ENCODE assay signal across 9 cellular contexts in the genomic region with DNA sequence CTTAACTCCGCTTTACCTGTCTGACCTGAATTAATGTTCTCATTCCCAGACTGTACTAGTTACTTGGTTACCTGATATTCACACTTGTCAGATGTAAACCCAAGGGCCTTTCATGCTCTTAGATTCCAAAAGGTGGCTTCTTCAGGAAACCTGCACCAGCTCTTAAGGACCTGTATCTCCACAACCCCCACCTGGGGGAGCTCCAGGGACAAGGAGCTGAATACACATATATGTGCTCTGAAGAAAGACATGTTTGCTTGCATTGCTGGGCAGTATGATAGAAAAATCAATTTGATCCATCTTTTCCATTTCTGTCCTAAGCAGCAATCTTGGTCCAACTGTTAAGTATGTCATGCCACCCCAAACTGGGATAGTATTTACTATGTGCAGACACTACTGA.
A peak's percentile ranks its signal among the peaks of the same experiment; 100 is the strongest.
DNase-seq lines count a peak whose midpoint lies in the region; ATAC-seq and TF ChIP-seq lines count a peak whose summit lies in the region.
"Had no signal": no experiment of that assay in that cellular context is flagged by ENCODE, and none has a peak within 500 bp of the region (broad histone marks: within the 10 kb centered on the region; RNA-seq: fewer than 3 reads in every experiment).

No MANE protein-coding gene starts in this region.

- H3K36me3 ChIP-seq in RWPE2 (ENCODE audit: low read depth) (no peaks in the 10 kb centered on the region), ascending aorta (no peaks in the 10 kb centered on the region)
- H3K36me3 ChIP-seq: BLaER1 had no signal

- no peaks in the 10 kb centered on the region for H3K36me3 Mint-ChIP-seq in activated T-cell treated with anti-CD3 and anti-CD28 coated beads, Interleukin-2, amount 50 U/mL, for 4 hours (ENCODE audit: insufficient read depth)

- no peaks in the 10 kb centered on the region for H3K4me1 ChIP-seq in RWPE2 (ENCODE audit: insufficient read depth, poor library complexity, severe bottlenecking)
- H3K4me1 ChIP-seq in ascending aorta: no peaks in the 10 kb centered on the region

- H3K27ac ChIP-seq in RWPE2 (ENCODE audit: poor library complexity, severe bottlenecking) (no peak overlapping the region), ascending aorta (no peak overlapping the region)
- H3K27ac ChIP-seq: BLaER1 had no signal

- ATAC-seq in HG02798 (IDR thresholded peaks at IDR 0.05; ENCODE audit: poor library complexity, unreplicated experiment) (peak; percentile 59), RWPE2 (ENCODE audit: low read depth) (peak; percentile 64; the same call in 2 of the 3 replicates)
- ATAC-seq in activated T-cell treated with anti-CD3 and anti-CD28 coated beads, Interleukin-2, amount 50 U/mL, for 4 hours: no peak

- H3K27me3 ChIP-seq in RWPE2 (ENCODE audit: insufficient read depth, poor library complexity, severe bottlenecking): no peaks in the 10 kb centered on the region
- H3K27me3 ChIP-seq in ascending aorta: no peaks in the 10 kb centered on the region
- H3K27me3 ChIP-seq: BLaER1 had no signal

- no peak overlapping the region for H3K4me3 Mint-ChIP-seq in activated T-cell treated with anti-CD3 and anti-CD28 coated beads, Interleukin-2, amount 50 U/mL, for 4 hours

- TF ChIP-seq CTCF in RWPE2 (IDR thresholded peaks at IDR 0.05; ENCODE audit: poor library complexity, severe bottlenecking): peak; percentile 25
- no peak for TF ChIP-seq CTCF in ascending aorta (IDR thresholded peaks at IDR 0.05)

- H3K27me3 Mint-ChIP-seq in activated T-cell treated with anti-CD3 and anti-CD28 coated beads, Interleukin-2, amount 50 U/mL, for 4 hours (ENCODE audit: low read depth): peaks cover 6% of the 10 kb centered on the region

- H3K9me3 ChIP-seq in RWPE2 (ENCODE audit: severe bottlenecking) (no peaks in the 10 kb centered on the region), ascending aorta (no peaks in the 10 kb centered on the region)
- H3K9me3 ChIP-seq: BLaER1 had no signal

- peak; percentile 9 for DNase-seq in NCI-H345 (lab: John Stamatoyannopoulos, UW)
- no peak for DNase-seq in NCI-H345 treated with DMSO at 0.1 percent for 48 hours (lab: John Stamatoyannopoulos, UW; ENCODE audit: unreplicated experiment)
- no peak for DNase-seq in RWPE2 (ENCODE audit: low spot score)
- DNase-seq in medulla oblongata (ENCODE audit: extremely low spot score): peak; percentile 27
- DNase-seq in ascending aorta (ENCODE audit: low spot score in 2 of 2): no peak
- DNase-seq in activated T-cell treated with anti-CD3 and anti-CD28 coated beads, Interleukin-2, amount 50 U/mL, for 4 hours: no peak
- DNase-seq in amniotic stem cell (lab: John Stamatoyannopoulos, UW): no peak

- no peaks in the 10 kb centered on the region for H3K9me3 Mint-ChIP-seq in activated T-cell treated with anti-CD3 and anti-CD28 coated beads, Interleukin-2, amount 50 U/mL, for 4 hours

- intact Hi-C loops in ascending aorta (cut with DNase I): no loop called here

- H3K4me3 ChIP-seq in RWPE2 (ENCODE audit: severe bottlenecking): no peak overlapping the region
- H3K4me3 ChIP-seq in ascending aorta: no peak overlapping the region
- H3K4me3 ChIP-seq: BLaER1 had no signal

- H3K4me1 Mint-ChIP-seq in activated T-cell treated with anti-CD3 and anti-CD28 coated beads, Interleukin-2, amount 50 U/mL, for 4 hours (ENCODE audit: low read depth): no peaks in the 10 kb centered on the region

Comparison
In these comparisons a context has a peak if more than half of its experiments do, and no peak if none do; other contexts are left out.
1. DNase-seq: peak in NCI-H345 (single experiment) and medulla oblongata (single experiment); none in NCI-H345 treated with DMSO at 0.1 percent for 48 hours (single experiment), RWPE2 (single experiment), ascending aorta (0 of 2), activated T-cell treated with anti-CD3 and anti-CD28 coated beads, Interleukin-2, amount 50 U/mL, for 4 hours (single experiment) and amniotic stem cell (single experiment).
2. ATAC-seq: peak in HG02798 (single experiment) and RWPE2 (single experiment); none in activated T-cell treated with anti-CD3 and anti-CD28 coated beads, Interleukin-2, amount 50 U/mL, for 4 hours (0 of 2).